Comparison of ENCODE assay signal across 13 cellular contexts in the genomic region with DNA sequence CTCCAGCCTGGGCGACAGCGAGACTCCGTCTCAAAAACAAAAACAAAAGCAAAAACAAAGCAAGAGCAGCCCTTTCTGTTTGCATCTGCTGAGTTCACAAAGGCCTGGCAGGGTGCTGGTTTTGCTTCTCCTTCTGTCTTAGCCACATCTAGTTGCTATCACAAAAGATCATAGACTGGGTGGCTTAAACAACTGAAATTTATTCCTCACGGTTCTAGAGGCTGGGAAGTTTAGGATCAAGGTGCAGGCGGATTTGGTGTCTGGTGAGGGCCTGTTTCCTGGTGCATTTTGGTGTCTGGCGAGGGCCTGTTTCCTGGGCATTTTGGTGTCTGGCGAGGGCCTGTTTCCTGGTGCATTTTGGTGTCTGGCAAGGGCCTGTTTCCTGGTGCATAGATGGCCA.
DNase-seq lines count a peak whose midpoint lies in the region; ATAC-seq and TF ChIP-seq lines count a peak whose summit lies in the region.
"Had no signal": no experiment of that assay in that cellular context is flagged by ENCODE, and none has a peak within 500 bp of the region (broad histone marks: within the 10 kb centered on the region; RNA-seq: fewer than 3 reads in every experiment).

No MANE protein-coding gene starts in this region.

- peak overlapping the region; percentile 37 for H3K4me2 ChIP-seq in OCI-LY3 (ENCODE audit: low read length)
- H3K4me2 ChIP-seq: BLaER1 had no signal

- H3K27ac Mint-ChIP-seq in WTC11 (no peak overlapping the region), Calu3 (ENCODE audit: unreplicated experiment) (no peak overlapping the region)
- H3K27ac Mint-ChIP-seq: CD14-positive monocyte; CD4-positive, alpha-beta memory T cell had no signal

- POLR2A ChIA-PET in HEK293 (lab: Yijun Ruan, JAX) (no interaction called here), WTC11 (lab: Charles Lee) (no interaction called here)

- peak overlapping the region; percentile 30; the same call in 1 of the 2 replicates for H3K9ac ChIP-seq in OCI-LY3 (ENCODE audit: low read length)
- H3K9ac ChIP-seq: BLaER1 had no signal

- H3K36me3 Mint-ChIP-seq in WTC11 (no peaks in the 10 kb centered on the region), Calu3 (ENCODE audit: insufficient read depth, unreplicated experiment) (no peaks in the 10 kb centered on the region)
- H3K36me3 Mint-ChIP-seq: CD14-positive monocyte; CD4-positive, alpha-beta memory T cell had no signal

- no peaks in the 10 kb centered on the region for H3K36me3 ChIP-seq in HEK293 (ENCODE audit: control insufficient read depth in 2 of 2, insufficient read depth in 1 of 2, low read length in 2 of 2)
- H3K36me3 ChIP-seq in OCI-LY3 (replicated peaks; ENCODE audit: low read depth, low read length) = no peaks in the 10 kb centered on the region
- H3K36me3 ChIP-seq in effector memory CD4-positive, alpha-beta T cell (ENCODE audit: control insufficient read depth, insufficient read depth, low read length) = no peaks in the 10 kb centered on the region
- H3K36me3 ChIP-seq: BLaER1, HAP-1 had no signal

- H3K27me3 ChIP-seq in OCI-LY3 (ENCODE audit: low read depth, low read length) = no peaks in the 10 kb centered on the region
- H3K27me3 ChIP-seq in effector memory CD4-positive, alpha-beta T cell (replicated peaks; ENCODE audit: control insufficient read depth, insufficient read depth, low read length, poor library complexity, severe bottlenecking) = no peaks in the 10 kb centered on the region
- H3K27me3 ChIP-seq: BLaER1 had no signal

- H4K20me1 ChIP-seq in OCI-LY3 (ENCODE audit: insufficient read depth, low read length) = no peaks in the 10 kb centered on the region
- H4K20me1 ChIP-seq: BLaER1 had no signal

- no TSS peak for BruUV-seq in Calu3 (replicated peaks; lab: Mats Ljungman, UMichigan)

- H3K9me3 Mint-ChIP-seq in WTC11 = no peaks in the 10 kb centered on the region
- H3K9me3 Mint-ChIP-seq in Calu3 (ENCODE audit: low read depth, unreplicated experiment) = no peaks in the 10 kb centered on the region
- H3K9me3 Mint-ChIP-seq: CD14-positive monocyte had no signal

- intact Hi-C loops in Calu3 (cut with micrococcal nuclease; ENCODE audit: unreplicated experiment) = no loop called here

- H3K27ac ChIP-seq in HEK293 (ENCODE audit: extremely low read depth, low read depth, low read length) = no peak overlapping the region
- peak overlapping the region; percentile 71 for H3K27ac ChIP-seq in OCI-LY3 (ENCODE audit: low read length)
- no peak overlapping the region for H3K27ac ChIP-seq in effector memory CD4-positive, alpha-beta T cell (ENCODE audit: insufficient read depth, low read length, poor library complexity, severe bottlenecking)
- H3K27ac ChIP-seq: BLaER1 had no signal

- H3K4me3 ChIP-seq in HEK293 (ENCODE audit: low read depth, low read length) (no peak overlapping the region), OCI-LY3 (ENCODE audit: low read length) (no peak overlapping the region)
- H3K4me3 ChIP-seq in effector memory CD4-positive, alpha-beta T cell (ENCODE audit: insufficient read depth, low read depth, low read length, poor library complexity, severe bottlenecking) = no peak overlapping the region
- H3K4me3 ChIP-seq: BLaER1, HAP-1 had no signal

- H3K27me3 Mint-ChIP-seq in WTC11 (ENCODE audit: low read depth) = no peaks in the 10 kb centered on the region
- H3K27me3 Mint-ChIP-seq in Calu3 (ENCODE audit: unreplicated experiment) = no peaks in the 10 kb centered on the region

- no peak overlapping the region for H2AFZ ChIP-seq in OCI-LY3 (ENCODE audit: low read depth, low read length)

- H3K9me3 ChIP-seq in HEK293 (ENCODE audit: control insufficient read depth, insufficient read depth, low read depth, low read length) (no peaks in the 10 kb centered on the region), OCI-LY3 (ENCODE audit: insufficient read depth, low read length) (no peaks in the 10 kb centered on the region)
- H3K9me3 ChIP-seq in effector memory CD4-positive, alpha-beta T cell (ENCODE audit: control insufficient read depth, low read length) = no peaks in the 10 kb centered on the region
- H3K9me3 ChIP-seq: BLaER1, HAP-1 had no signal

- no peaks in the 10 kb centered on the region for H3K79me2 ChIP-seq in OCI-LY3 (ENCODE audit: low read length)

- no peak overlapping the region for H3K4me3 Mint-ChIP-seq in WTC11
- H3K4me3 Mint-ChIP-seq in Calu3 (ENCODE audit: low read depth, unreplicated experiment) = no peak overlapping the region
- H3K4me3 Mint-ChIP-seq: CD14-positive monocyte; CD4-positive, alpha-beta memory T cell had no signal

- no peak for ATAC-seq in WTC11

- no peaks in the 10 kb centered on the region for H3K4me1 ChIP-seq in HEK293 (ENCODE audit: control insufficient read depth, insufficient read depth, low read length)
- peaks cover 39% of the 10 kb centered on the region for H3K4me1 ChIP-seq in OCI-LY3 (ENCODE audit: low read length)
- no peaks in the 10 kb centered on the region for H3K4me1 ChIP-seq in effector memory CD4-positive, alpha-beta T cell (ENCODE audit: control insufficient read depth, insufficient read depth, low read length, poor library complexity, severe bottlenecking)
- H3K4me1 ChIP-seq: BLaER1 had no signal

- CTCF ChIA-PET in HEK293 (lab: Yijun Ruan, JAX) = no interaction called here
- CTCF ChIA-PET in WTC11 (lab: Charles Lee) = no interaction called here
- CTCF ChIA-PET in Calu3 (lab: Charles Lee) = no interaction called here

- TF ChIP-seq CTCF in HEK293 (tag by site-specific recombination; IDR thresholded peaks at IDR 0.05) = no peak
- TF ChIP-seq CTCF in OCI-LY3 (IDR thresholded peaks at IDR 0.05; ENCODE audit: low read depth, low read length) = no peak
- TF ChIP-seq CTCF in WTC11 (IDR thresholded peaks at IDR 0.05) = no peak
- no peak for TF ChIP-seq CTCF in Calu3 (IDR thresholded peaks at IDR 0.05; ENCODE audit: unreplicated experiment)

- peak; percentile 19 for DNase-seq in islet precursor cell
- DNase-seq in WTC11 (ENCODE audit: low spot score) = no peak
- no peak for DNase-seq in Calu3
- DNase-seq in effector memory CD4-positive, alpha-beta T cell = no peak
- DNase-seq: ACHN; CD4-positive, alpha-beta memory T cell; DMS79 treated with DMSO at 0.1 percent for 48 hours; GF-D8 had no signal

- H3K4me1 Mint-ChIP-seq in WTC11 = peaks cover 27% of the 10 kb centered on the region
- H3K4me1 Mint-ChIP-seq in Calu3 (ENCODE audit: low read depth, unreplicated experiment) = peaks cover 9% of the 10 kb centered on the region
- H3K4me1 Mint-ChIP-seq: CD14-positive monocyte; CD4-positive, alpha-beta memory T cell had no signal

TF ChIP-seq in HEK293, 187 proteins besides CTCF, POLR2A, EP300 and RAD21:
- no peak for TF ChIP-seq ZNF341 (tag by site-specific recombination; IDR thresholded peaks at IDR 0.05; ENCODE audit: low read depth)
- no peak for TF ChIP-seq ZNF2 (tag by site-specific recombination; IDR thresholded peaks at IDR 0.05)
- no peak for TF ChIP-seq ZNF19 (tag by site-specific recombination; IDR thresholded peaks at IDR 0.05; ENCODE audit: low read depth)
- peak; percentile 24; the same call in 1 of the 2 replicates for TF ChIP-seq ZNF335 (tag by site-specific recombination; conservative IDR thresholded peaks at IDR 0.05)
- no peak for TF ChIP-seq ZNF354C (tag by site-specific recombination; IDR thresholded peaks at IDR 0.05; ENCODE audit: borderline replicate concordance, low read depth)

TF ChIP-seq in WTC11, 78 proteins besides CTCF, POLR2A, EP300 and RAD21:
- TF ChIP-seq SMAD3 (CRISPR knock-in tag; IDR thresholded peaks at IDR 0.05; ENCODE audit: borderline replicate concordance) (no peak), ERG (CRISPR knock-in tag; IDR thresholded peaks at IDR 0.05) (no peak), CREB1 (CRISPR knock-in tag; IDR thresholded peaks at IDR 0.05) (no peak), GRHL2 (CRISPR knock-in tag; IDR thresholded peaks at IDR 0.05; ENCODE audit: insufficient replicate concordance, severe bottlenecking) (no peak), NR2C2 (CRISPR knock-in tag; IDR thresholded peaks at IDR 0.05) (no peak), RORB (CRISPR knock-in tag; IDR thresholded peaks at IDR 0.05) (no peak), GTF2I (CRISPR knock-in tag; conservative IDR thresholded peaks at IDR 0.05) (no peak), CREM (CRISPR knock-in tag; IDR thresholded peaks at IDR 0.05) (no peak), JAZF1 (CRISPR knock-in tag; IDR thresholded peaks at IDR 0.05) (no peak), TCF7 (CRISPR knock-in tag; IDR thresholded peaks at IDR 0.05; ENCODE audit: low read depth) (no peak), NFE2L1 (CRISPR knock-in tag; IDR thresholded peaks at IDR 0.05) (no peak), ZNF317 (CRISPR knock-in tag; IDR thresholded peaks at IDR 0.05; ENCODE audit: borderline replicate concordance, low read depth) (no peak), NR3C1 (CRISPR knock-in tag; conservative IDR thresholded peaks at IDR 0.05; ENCODE audit: low read depth) (no peak), ZNF416 (CRISPR knock-in tag; IDR thresholded peaks at IDR 0.05) (no peak), NFYB (CRISPR knock-in tag; conservative IDR thresholded peaks at IDR 0.05; ENCODE audit: low read depth) (no peak)
- TF ChIP-seq, protein P1, sequence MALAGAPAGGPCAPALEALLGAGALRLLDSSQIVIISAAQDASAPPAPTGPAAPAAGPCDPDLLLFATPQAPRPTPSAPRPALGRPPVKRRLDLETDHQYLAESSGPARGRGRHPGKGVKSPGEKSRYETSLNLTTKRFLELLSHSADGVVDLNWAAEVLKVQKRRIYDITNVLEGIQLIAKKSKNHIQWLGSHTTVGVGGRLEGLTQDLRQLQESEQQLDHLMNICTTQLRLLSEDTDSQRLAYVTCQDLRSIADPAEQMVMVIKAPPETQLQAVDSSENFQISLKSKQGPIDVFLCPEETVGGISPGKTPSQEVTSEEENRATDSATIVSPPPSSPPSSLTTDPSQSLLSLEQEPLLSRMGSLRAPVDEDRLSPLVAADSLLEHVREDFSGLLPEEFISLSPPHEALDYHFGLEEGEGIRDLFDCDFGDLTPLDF (CRISPR knock-in tag; IDR thresholded peaks at IDR 0.05) = no peak
